Comparison of ENCODE assay signal across 8 cellular contexts in genomic region chr4:113979157-113979972, GRCh38. TPM values are rescaled to one million over a fixed set of nuclear protein-coding genes. Genes with fewer than 3 reads are reported as not detected.
A peak's percentile ranks its signal among the peaks of the same experiment; 100 is the strongest.
DNase-seq lines count a peak whose midpoint lies in the region; ATAC-seq, FAIRE-seq and TF ChIP-seq lines count a peak whose summit lies in the region.

Gene ARSJ, minus strand, starts transcription at chr4:113979647. Its CDS starts 813 bp downstream, at chr4:113978834.

- H3K27me3 ChIP-seq in SJSA1 (replicated peaks) (no peaks in the 10 kb centered on the region), bronchial epithelial cell (ENCODE audit: control insufficient read depth, insufficient read depth, low read length) (no peaks in the 10 kb centered on the region), iPS-15b (ENCODE audit: control insufficient read depth, insufficient read depth, low read length) (peaks cover 20% of the 10 kb centered on the region)

- H3K4me3 ChIP-seq in SJSA1 (peak within 1 kb of the TSS; percentile 83), bronchial epithelial cell (ENCODE audit: low read depth, low read length) (peak within 1 kb of the TSS; percentile 63), iPS-15b (ENCODE audit: low read depth, low read length) (peak within 1 kb of the TSS; percentile 78)

- no peak for ATAC-seq in activated CD4-positive, CD25-positive, alpha-beta regulatory T cell treated with anti-CD3 and anti-CD28 coated beads, Interleukin-2, amount 50 U/mL, for 24 hours

- DNase-seq in activated T-cell treated with anti-CD3 and anti-CD28 coated beads for 24 hours (ENCODE audit: low read depth) (peak; percentile 6), activated T-cell treated with anti-CD3 and anti-CD28 coated beads for 4 hours (no peak), SJSA1 (ENCODE audit: low read depth in 1 of 2, low spot score in 2 of 2) (peak; percentile 80 to 91), bronchial epithelial cell (ENCODE audit: low read depth) (peak; percentile 59), putamen (ENCODE audit: low spot score) (peak; percentile 31), NCI-H2107 treated with DMSO at 0.1 percent for 48 hours (lab: John Stamatoyannopoulos, UW; ENCODE audit: unreplicated experiment) (no peak)

- H3K4me1 ChIP-seq in SJSA1 (replicated peaks) (peaks cover 29% of the 10 kb centered on the region), iPS-15b (ENCODE audit: control insufficient read depth, insufficient read depth, low read length) (peaks cover 6% of the 10 kb centered on the region)

- H3K9ac ChIP-seq in iPS-15b (ENCODE audit: low read depth, low read length), result peak within 1 kb of the TSS; percentile 62

- peak; percentile 15 for TF ChIP-seq CTCF in bronchial epithelial cell (IDR thresholded peaks at IDR 0.05; ENCODE audit: insufficient read depth, low read length, severe bottlenecking)

- FAIRE-seq in bronchial epithelial cell (lab: Jason Lieb, UNC), result no peak

- H3K9me3 ChIP-seq in SJSA1 (replicated peaks) (0 out of 2 replicates have a peak, but pooled peaks cover 2% of the 10 kb centered on the region), iPS-15b (ENCODE audit: control insufficient read depth, insufficient read depth, low read length) (no peaks in the 10 kb centered on the region)

- H3K36me3 ChIP-seq in SJSA1 (peaks cover 50% of the 10 kb centered on the region), bronchial epithelial cell (ENCODE audit: control insufficient read depth, insufficient read depth, low read length) (no peaks in the 10 kb centered on the region), iPS-15b (ENCODE audit: control insufficient read depth, insufficient read depth, low read length) (no peaks in the 10 kb centered on the region)

- H3K27ac ChIP-seq in SJSA1, result peak within 1 kb of the TSS; percentile 88

RNA-seq across cellular contexts. Expression of gene ARSJ, which starts in this region (rescaled TPM):
- total RNA-seq in SJSA1 (2014; rRNA removed; shearing (Covaris generic)), result 51.5 and 67.0 TPM in 2 replicates
- total RNA-seq in bronchial epithelial cell, result 23.3 and 29.0 TPM in 2 replicates

Comparison
In these comparisons a context has a peak if more than half of its experiments do, and no peak if none do; other contexts are left out.
1. DNase-seq: peak in activated T-cell treated with anti-CD3 and anti-CD28 coated beads for 24 hours (single experiment), SJSA1 (2 of 2), bronchial epithelial cell (single experiment) and putamen (single experiment); none in activated T-cell treated with anti-CD3 and anti-CD28 coated beads for 4 hours (single experiment) and NCI-H2107 treated with DMSO at 0.1 percent for 48 hours (single experiment).
2. Peak in every context shown above with its lines, with median percentiles within 50 percentile points of each other: H3K4me3 ChIP-seq.